19 cellular contexts compared by ENCODE assay signal in the genomic region with DNA sequence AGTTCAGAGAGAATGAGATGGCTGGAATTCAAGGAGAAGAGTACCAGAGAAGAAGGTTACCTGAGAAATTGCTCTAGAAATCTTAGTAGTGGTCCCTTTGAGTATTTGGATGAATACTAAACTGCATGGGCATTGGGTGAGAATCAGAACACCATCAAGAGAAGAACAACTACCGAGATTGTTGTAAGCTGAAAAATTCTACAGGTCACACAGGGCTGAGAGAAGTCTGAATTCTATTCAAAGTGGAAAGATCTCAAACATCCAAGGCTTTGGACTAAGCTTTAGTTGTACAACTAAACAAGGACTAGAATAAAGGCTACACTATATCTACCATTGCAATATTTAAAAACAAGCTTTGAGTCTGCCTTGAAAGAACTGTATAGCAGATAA. TPM values are rescaled to one million over a fixed set of nuclear protein-coding genes. Genes with fewer than 3 reads are reported as not detected.
DNase-seq lines count a peak whose midpoint lies in the region; ATAC-seq and TF ChIP-seq lines count a peak whose summit lies in the region.
"Had no signal": no experiment of that assay in that cellular context is flagged by ENCODE, and none has a peak within 500 bp of the region (broad histone marks: within the 10 kb centered on the region; RNA-seq: fewer than 3 reads in every experiment).

No MANE protein-coding gene starts in this region.

- H3K4me1 ChIP-seq in Karpas-422 (ENCODE audit: low read length) (peaks cover 39% of the 10 kb centered on the region), gastrocnemius medialis (peaks cover 14 to 18% of the 10 kb centered on the region in 2 donors)

- ATAC-seq in GM18867 (IDR thresholded peaks at IDR 0.05; ENCODE audit: unreplicated experiment), result peak; percentile 2
- peak; percentile 2 for ATAC-seq in GM21786 (IDR thresholded peaks at IDR 0.05; ENCODE audit: unreplicated experiment)
- ATAC-seq in gastrocnemius medialis, result no peak
- ATAC-seq: left cardiac atrium; stimulated activated memory B cell treated with anti-CD40 and anti-IgM and Interleukin-4, amounts not matched to agents 10 μg/mL and 1 μg/mL and 100 μg/mL, for 72 hours had no signal

- DNase-seq in Karpas-422, result no peak
- no peak for DNase-seq in nephron progenitor cell
- no peak for DNase-seq in activated effector memory CD4-positive, alpha-beta T cell treated with Interleukin-2 at 50 U/mL for 16 hours
- DNase-seq in gastrocnemius medialis, result no peak
- no peak for DNase-seq in mesenteric fat pad (ENCODE audit: low spot score)
- DNase-seq: activated CD4-positive, alpha-beta memory T cell treated with anti-CD3 and anti-CD28 coated beads for 36 hours; left cardiac atrium; mesenchymal stem cell; MG63; NCI-H1436; NCI-H2107; NK-92 treated with Interleukin-12 subunit alpha and Interleukin-12 subunit beta, amount 100 ng/mL, for 24 hours; nucleus accumbens; PC-9; SHP77 had no signal

- no peaks in the 10 kb centered on the region for H3K27me3 ChIP-seq in Karpas-422 (ENCODE audit: low read length)
- no peaks in the 10 kb centered on the region for H3K27me3 ChIP-seq in gastrocnemius medialis
- H3K27me3 ChIP-seq: MG63 had no signal

- H3K36me3 ChIP-seq in Karpas-422 (ENCODE audit: insufficient read depth, low read length) (peaks cover 5% of the 10 kb centered on the region; the same call in 1 of the 2 replicates), gastrocnemius medialis (no peaks in the 10 kb centered on the region)
- H3K36me3 ChIP-seq: MG63 had no signal

- H2AFZ ChIP-seq in Karpas-422 (ENCODE audit: low read length), result no peak overlapping the region
- H2AFZ ChIP-seq: PC-9 had no signal

- in situ Hi-C loops in gastrocnemius medialis (cut with MboI; ENCODE audit: low sequenced_read_pairs in 4 of 4), result no loop called here

- peak overlapping the region; percentile 2 for H3K4me2 ChIP-seq in Karpas-422 (ENCODE audit: low read depth, low read length, poor library complexity, severe bottlenecking)
- H3K4me2 ChIP-seq: PC-9 had no signal

- peaks cover 95% of the 10 kb centered on the region for H3K79me2 ChIP-seq in Karpas-422 (ENCODE audit: low read length)

- peak overlapping the region; percentile 20; the same call in 1 of the 2 replicates for H3K27ac ChIP-seq in Karpas-422 (ENCODE audit: low read length)
- H3K27ac ChIP-seq in gastrocnemius medialis, result no peak overlapping the region
- H3K27ac ChIP-seq: PC-9 had no signal

- H3K9me2 ChIP-seq in Karpas-422 (replicated peaks; ENCODE audit: insufficient read depth, low read length), result no peaks in the 10 kb centered on the region

- H3K4me1 Mint-ChIP-seq in nephron progenitor cell, result peaks cover 36% of the 10 kb centered on the region

- H3K9ac ChIP-seq in Karpas-422 (ENCODE audit: low read length), result no peak overlapping the region

- no peak overlapping the region for H3K4me3 Mint-ChIP-seq in nephron progenitor cell
- H3K4me3 Mint-ChIP-seq: activated CD4-positive, alpha-beta memory T cell treated with anti-CD3 and anti-CD28 coated beads for 36 hours; stimulated activated memory B cell treated with anti-CD40 and anti-IgM and Interleukin-4, amounts not matched to agents 10 μg/mL and 1 μg/mL and 100 μg/mL, for 72 hours had no signal

- H3K36me3 Mint-ChIP-seq in nephron progenitor cell (ENCODE audit: low read depth), result peaks cover 20% of the 10 kb centered on the region

- TF ChIP-seq CTCF in nephron progenitor cell (IDR thresholded peaks at IDR 0.05) (no peak), gastrocnemius medialis (IDR thresholded peaks at IDR 0.05 in 4 of 5, conservative IDR thresholded peaks at IDR 0.05 in 1 of 5) (no peak)

- H3K4me3 ChIP-seq in Karpas-422 (ENCODE audit: low read length), result no peak overlapping the region
- H3K4me3 ChIP-seq in gastrocnemius medialis, result no peak overlapping the region
- H3K4me3 ChIP-seq: MG63, PC-9 had no signal

- intact Hi-C loops in gastrocnemius medialis (cut with DNase I; ENCODE audit: low total_unique reads), result no loop called here

- TF ChIP-seq POLR2A in gastrocnemius medialis (IDR thresholded peaks at IDR 0.05), result no peak

- no peaks in the 10 kb centered on the region for H4K20me1 ChIP-seq in Karpas-422 (ENCODE audit: insufficient read depth, low read depth, low read length)

- H3K27ac Mint-ChIP-seq in nephron progenitor cell, result peak overlapping the region; percentile 82
- H3K27ac Mint-ChIP-seq: activated CD4-positive, alpha-beta memory T cell treated with anti-CD3 and anti-CD28 coated beads for 36 hours had no signal

- H3K9me3 ChIP-seq in Karpas-422 (ENCODE audit: low read length), result no peaks in the 10 kb centered on the region
- no peaks in the 10 kb centered on the region for H3K9me3 ChIP-seq in gastrocnemius medialis
- H3K9me3 ChIP-seq: MG63 had no signal

- H3K9me3 Mint-ChIP-seq in nephron progenitor cell, result peaks cover 14% of the 10 kb centered on the region

- H3K27me3 Mint-ChIP-seq in nephron progenitor cell (ENCODE audit: low read depth, poor library complexity), result peaks cover 6% of the 10 kb centered on the region
- H3K27me3 Mint-ChIP-seq: activated CD4-positive, alpha-beta memory T cell treated with anti-CD3 and anti-CD28 coated beads for 36 hours; IgD-negative memory B cell; stimulated activated memory B cell treated with anti-CD40 and anti-IgM and Interleukin-4, amounts not matched to agents 10 μg/mL and 1 μg/mL and 100 μg/mL, for 72 hours had no signal

RNA-seq across cellular contexts. Expression of a gene that starts 40.8 kb away (rescaled TPM):
- total RNA-seq in Karpas-422 (2014; rRNA removed; shearing (Covaris generic); ENCODE audit: low replicate concordance), result 113 and 131 TPM in 2 replicates
- total RNA-seq in gastrocnemius medialis (10 to 100 TPM in 2 of 4 donors, 1 to 10 TPM in 2; 8.5 to 18.0 (median 11.9) TPM), mesenteric fat pad (25.6 TPM)

Comparison
In these comparisons a context has a peak if more than half of its experiments do, and no peak if none do; other contexts are left out.
1. ATAC-seq: peak in GM18867 (single experiment) and GM21786 (single experiment); none in gastrocnemius medialis (0 of 2).